In genomic region chr7:2657208-2657607, GRCh38 we compare ENCODE assay signal across 26 cellular contexts. TPM values are rescaled to one million over a fixed set of nuclear protein-coding genes. Genes with fewer than 3 reads are reported as not detected.
"Had no signal": no experiment of that assay in that cellular context is flagged by ENCODE, and none has a peak within 500 bp of the region (broad histone marks: within the 10 kb centered on the region; RNA-seq: fewer than 3 reads in every experiment).

No MANE protein-coding gene starts in this region.

- ATAC-seq: gastroesophageal sphincter; heart left ventricle; left cardiac atrium; stimulated activated naive B cell treated with anti-CD40 and anti-IgM and Interleukin-4, amounts not matched to agents 10 μg/mL and 1 μg/mL and 100 μg/mL, for 72 hours; T-helper 17 cell had no signal

- H3K4me2 ChIP-seq: smooth muscle cell had no signal

- H3K4me1 ChIP-seq: adrenal gland, ascending aorta, colonic mucosa, gastroesophageal sphincter, sigmoid colon, testis had no signal

- H3K4me3 Mint-ChIP-seq: activated naive CD4-positive, alpha-beta T cell treated with anti-CD3 and anti-CD28 coated beads, Interleukin-2, amount 50 U/mL, for 24 hours; activated T-helper 1 cell treated with anti-CD3 and anti-CD28 coated beads, Interleukin-12 subunit alpha, Interleukin-12 subunit beta, Interleukin-2, Interleukin-4 antibody, amounts not matched to agents 30 ng/mL and 10 ng/mL and 1 ng/mL, durations not matched to agents 14 hours and 24 hours and 36 hours; central memory CD8-positive, alpha-beta T cell; nephron; stimulated activated naive B cell treated with anti-CD40 and anti-IgM and Interleukin-4, amounts not matched to agents 10 μg/mL and 1 μg/mL and 100 μg/mL, for 72 hours; T-helper 17 cell had no signal

- H3K27me3 Mint-ChIP-seq: activated naive CD4-positive, alpha-beta T cell treated with anti-CD3 and anti-CD28 coated beads, Interleukin-2, amount 50 U/mL, for 24 hours; central memory CD8-positive, alpha-beta T cell; stimulated activated naive B cell treated with anti-CD40 and anti-IgM and Interleukin-4, amounts not matched to agents 10 μg/mL and 1 μg/mL and 100 μg/mL, for 72 hours; T-helper 17 cell had no signal

- DNase-seq: activated CD4-positive, alpha-beta T cell treated with anti-CD3 and anti-CD28 coated beads for 4 hours; activated CD4-positive, alpha-beta T cell treated with anti-CD3 and anti-CD28 coated beads, Interleukin-2, amount 50 U/mL, for 48 hours; activated CD4-positive, CD25-positive, alpha-beta regulatory T cell; activated gamma-delta T cell; adrenal gland; colonic mucosa; dorsolateral prefrontal cortex; esophagus squamous epithelium; islet precursor cell; left cardiac atrium; occipital lobe; sigmoid colon; stimulated activated CD4-positive, alpha-beta T cell treated with anti-CD3 and anti-CD28 coated beads, Interleukin-15, amount 100 ng/mL, for 24 hours; stimulated activated naive B cell treated with anti-CD40 and anti-IgM and Interleukin-4, amounts not matched to agents 10 μg/mL and 1 μg/mL and 100 μg/mL, for 72 hours; SW 1271; T-helper 17 cell; testis; trophoblast cell had no signal

- H3K9me3 Mint-ChIP-seq: activated naive CD4-positive, alpha-beta T cell treated with anti-CD3 and anti-CD28 coated beads, Interleukin-2, amount 50 U/mL, for 24 hours; activated T-helper 1 cell treated with anti-CD3 and anti-CD28 coated beads, Interleukin-12 subunit alpha, Interleukin-12 subunit beta, Interleukin-2, Interleukin-4 antibody, amounts not matched to agents 30 ng/mL and 10 ng/mL and 1 ng/mL, durations not matched to agents 14 hours and 24 hours and 36 hours; central memory CD8-positive, alpha-beta T cell; nephron; stimulated activated naive B cell treated with anti-CD40 and anti-IgM and Interleukin-4, amounts not matched to agents 10 μg/mL and 1 μg/mL and 100 μg/mL, for 72 hours had no signal

- H3K36me3 Mint-ChIP-seq: activated naive CD4-positive, alpha-beta T cell treated with anti-CD3 and anti-CD28 coated beads, Interleukin-2, amount 50 U/mL, for 24 hours had no signal

- H3K4me3 ChIP-seq: adrenal gland, ascending aorta, colonic mucosa, dorsolateral prefrontal cortex, esophagus squamous epithelium, gastroesophageal sphincter, heart left ventricle, sigmoid colon, smooth muscle cell, testis had no signal

- H3K27ac ChIP-seq: adrenal gland, ascending aorta, colonic mucosa, dorsolateral prefrontal cortex, esophagus squamous epithelium, gastroesophageal sphincter, heart left ventricle, sigmoid colon, testis had no signal

- H3K9me3 ChIP-seq: adrenal gland, ascending aorta, colonic mucosa, esophagus squamous epithelium, gastroesophageal sphincter, heart left ventricle, sigmoid colon, testis had no signal

- H3K27me3 ChIP-seq: adrenal gland, ascending aorta, colonic mucosa, dorsolateral prefrontal cortex, gastroesophageal sphincter, heart left ventricle, sigmoid colon, testis had no signal

- H3K4me1 Mint-ChIP-seq: activated naive CD4-positive, alpha-beta T cell treated with anti-CD3 and anti-CD28 coated beads, Interleukin-2, amount 50 U/mL, for 24 hours; central memory CD8-positive, alpha-beta T cell; nephron; T-helper 17 cell had no signal

- H3K27ac Mint-ChIP-seq: activated naive CD4-positive, alpha-beta T cell treated with anti-CD3 and anti-CD28 coated beads, Interleukin-2, amount 50 U/mL, for 24 hours; activated T-helper 1 cell treated with anti-CD3 and anti-CD28 coated beads, Interleukin-12 subunit alpha, Interleukin-12 subunit beta, Interleukin-2, Interleukin-4 antibody, amounts not matched to agents 30 ng/mL and 10 ng/mL and 1 ng/mL, durations not matched to agents 14 hours and 24 hours and 36 hours; nephron; stimulated activated naive B cell treated with anti-CD40 and anti-IgM and Interleukin-4, amounts not matched to agents 10 μg/mL and 1 μg/mL and 100 μg/mL, for 72 hours; T-helper 17 cell had no signal

- H3K36me3 ChIP-seq: colonic mucosa had no signal

RNA-seq across cellular contexts. Expression of gene AMZ1, which starts 30.8 kb away (rescaled TPM):
- total RNA-seq: ascending aorta had no signal
